ENCODE assay signal across 8 cellular contexts in genomic region chr9:113581865-113582697, GRCh38.
DNase-seq lines count a peak whose midpoint lies in the region; ATAC-seq and TF ChIP-seq lines count a peak whose summit lies in the region.

No MANE protein-coding gene starts in this region.

- H3K4me3 Mint-ChIP-seq in T-helper 17 cell, result peak overlapping the region; percentile 88

- H3K4me3 ChIP-seq in astrocyte of the spinal cord (ENCODE audit: low read depth, low read length), result no peak overlapping the region

- peak; percentile 29 for TF ChIP-seq CTCF in astrocyte of the spinal cord (IDR thresholded peaks at IDR 0.05; ENCODE audit: low read depth, low read length)

- H3K9me3 ChIP-seq in T-helper 17 cell (ENCODE audit: control insufficient read depth, low read length, poor library complexity, severe bottlenecking), result no peaks in the 10 kb centered on the region

- in situ Hi-C loops in astrocyte of the spinal cord (cut with HindIII; ENCODE audit: low sequenced_read_pairs), result no loop called here

- ATAC-seq in HG03064 (IDR thresholded peaks at IDR 0.05; ENCODE audit: low read depth, unreplicated experiment) (peak; percentile 66), T-helper 17 cell (peak; percentile 76)

- DNase-seq in NCI-H2196 (lab: John Stamatoyannopoulos, UW; ENCODE audit: unreplicated experiment) (peak; percentile 19), NCI-H2196 treated with DMSO at 0.1 percent for 48 hours (lab: John Stamatoyannopoulos, UW; ENCODE audit: unreplicated experiment) (no peak), T-helper 17 cell (peak; percentile 50 to 60 (median 55)), astrocyte of the spinal cord (ENCODE audit: low read depth, low spot score) (peak; percentile 74), left kidney (ENCODE audit: low read depth, low spot score) (peak; percentile 91), HuH-7 (ENCODE audit: low spot score) (no peak)
- DNase-seq in stimulated activated CD4-positive, alpha-beta T cell treated with anti-CD3 and anti-CD28 coated beads, TNF-alpha, amount 100 ng/mL, for 24 hours (ENCODE audit: low read depth in 3 of 3), result peak; percentile 52 to 82 (median 57)

- no peaks in the 10 kb centered on the region for H3K27me3 Mint-ChIP-seq in T-helper 17 cell

- peak overlapping the region; percentile 96 for H3K27ac Mint-ChIP-seq in T-helper 17 cell

- H3K36me3 Mint-ChIP-seq in T-helper 17 cell (ENCODE audit: low read depth), result no peaks in the 10 kb centered on the region

- peaks cover 70% of the 10 kb centered on the region for H3K4me1 Mint-ChIP-seq in T-helper 17 cell

Comparison
In these comparisons a context has a peak if more than half of its experiments do, and no peak if none do; other contexts are left out.
1. DNase-seq: peak in NCI-H2196 (single experiment), T-helper 17 cell (3 of 3), astrocyte of the spinal cord (single experiment), left kidney (single experiment) and stimulated activated CD4-positive, alpha-beta T cell treated with anti-CD3 and anti-CD28 coated beads, TNF-alpha, amount 100 ng/mL, for 24 hours (3 of 3); none in NCI-H2196 treated with DMSO at 0.1 percent for 48 hours (single experiment) and HuH-7 (single experiment).